ENCODE assay signal across 7 cellular contexts in genomic region chr19:41957838-41958366, GRCh38. TPM values are rescaled to one million over a fixed set of nuclear protein-coding genes. Genes with fewer than 3 reads are reported as not detected.
DNase-seq lines count a peak whose midpoint lies in the region; ATAC-seq and TF ChIP-seq lines count a peak whose summit lies in the region.

No MANE protein-coding gene starts in this region.

- BruUV-seq in OCI-LY7 (replicated peaks; lab: Mats Ljungman, UMichigan) = no TSS peak

- peak overlapping the region; percentile 95 for H3K4me2 ChIP-seq in OCI-LY7 (ENCODE audit: low read length)

- peaks cover 26% of the 10 kb centered on the region for H3K36me3 ChIP-seq in OCI-LY7 (ENCODE audit: insufficient read depth, low read length)
- H3K36me3 ChIP-seq in ovary = no peaks in the 10 kb centered on the region

- H3K27me3 ChIP-seq in ovary = no peaks in the 10 kb centered on the region

- DNase-seq in GDM1 (lab: John Stamatoyannopoulos, UW) = peak; percentile 38
- DNase-seq in HuH-7 (ENCODE audit: low spot score) = peak; percentile 95
- DNase-seq in OCI-LY7 (ENCODE audit: low spot score) = peak; percentile 80
- peak in 45 of 58 donors; percentile 2 to 80 (median 23) for DNase-seq in anterior cingulate cortex (lab: John Stamatoyannopoulos, UW)
- peak; percentile 69 for DNase-seq in left cardiac atrium
- peak; percentile 58 to 74 (median 65) for DNase-seq in ovary

- H2AFZ ChIP-seq in OCI-LY7 (ENCODE audit: low read length) = no peak overlapping the region

- no peaks in the 10 kb centered on the region for H4K20me1 ChIP-seq in OCI-LY7 (ENCODE audit: insufficient read depth, low read length)

- no peak for TF ChIP-seq EP300 in ovary (IDR thresholded peaks at IDR 0.05)

- 15 to 19% (median 18%) methylated on average over 10 of the region's 10 CpGs for WGBS in ovary, 3 donors

- H3K4me3 ChIP-seq in OCI-LY7 (ENCODE audit: low read depth, low read length, poor library complexity, severe bottlenecking) (peak overlapping the region; percentile 88), ovary (peak overlapping the region; percentile 93)

- intact Hi-C loops in OCI-LY7 (cut with micrococcal nuclease; ENCODE audit: unreplicated experiment) = loop anchor here (1.0 to 10.0 kb wide), 4 partner anchors 37 to 163 kb away; partner anchors contain the start of genes ATP1A3 and CEACAM3
- intact Hi-C loops in left cardiac atrium (cut with DNase I) = no loop called here
- intact Hi-C loops in ovary (cut with DNase I) = loop anchor here in 1 of 4 donors (5.0 kb wide), 1 partner anchor 96 kb away; the partner anchor contains the start of gene RPS19

- no peak for TF ChIP-seq POLR2A in ovary (IDR thresholded peaks at IDR 0.05)

- H3K27ac ChIP-seq in OCI-LY7 (ENCODE audit: low read depth, low read length, poor library complexity, severe bottlenecking) (peak overlapping the region; percentile 65), ovary (peak overlapping the region; percentile 82 to 87)

- POLR2A ChIA-PET in OCI-LY7 (lab: Charles Lee) = interaction anchor here (1.1 kb wide), 2 partner anchors 13 to 98 kb away, joined by 4 to 5 read pairs; partner anchors contain the start of gene RPS19

- H3K79me2 ChIP-seq in OCI-LY7 (ENCODE audit: insufficient read depth, low read depth, low read length) = peaks cover 4% of the 10 kb centered on the region; the same call in 1 of the 2 replicates

- no peaks in the 10 kb centered on the region for H3K9me2 ChIP-seq in OCI-LY7 (ENCODE audit: insufficient read depth, low read length)

- H3K4me1 ChIP-seq in OCI-LY7 (ENCODE audit: insufficient read depth, low read length, poor library complexity, severe bottlenecking) (peaks cover 24% of the 10 kb centered on the region), ovary (ENCODE audit: insufficient read depth) (peaks cover 1% of the 10 kb centered on the region)

- ATAC-seq in left cardiac atrium = peak; percentile 67 to 71
- no peak for ATAC-seq in GM19328 (IDR thresholded peaks at IDR 0.05; ENCODE audit: unreplicated experiment)

- TF ChIP-seq CTCF in OCI-LY7 (conservative IDR thresholded peaks at IDR 0.05; ENCODE audit: low read length) = peak; percentile 90
- TF ChIP-seq CTCF in ovary (IDR thresholded peaks at IDR 0.05) = peak; percentile 54 to 61 (median 54)

- no peaks in the 10 kb centered on the region for H3K9me3 ChIP-seq in OCI-LY7 (ENCODE audit: low read length)
- no peaks in the 10 kb centered on the region for H3K9me3 ChIP-seq in ovary

- CTCF ChIA-PET in OCI-LY7 (lab: Charles Lee; ENCODE audit: unreplicated experiment) = no interaction called here

RNA-seq across cellular contexts. Expression of gene RABAC1, which starts 1.2 kb away (rescaled TPM):
- 161 and 171 TPM in 2 replicates for total RNA-seq in OCI-LY7 (2014; rRNA removed; shearing (Covaris generic))
- 167 and 191 TPM in 2 replicates for total RNA-seq in OCI-LY7 (2022)
- total RNA-seq in left cardiac atrium = 100 to 1,000 TPM in 1 of 2 donors, 10 to 100 TPM in 1; 91.4 to 117 TPM
- 100 to 1,000 TPM; 120 to 206 (median 147) TPM for total RNA-seq in ovary
- 100 to 1,000 TPM in 1 of 2 donors, 10 to 100 TPM in 1; 21.2 to 224 TPM for polyA plus RNA-seq in ovary

RNA-seq across cellular contexts. Expression of gene ERFL, which starts 29.7 kb away (rescaled TPM):
- total RNA-seq in OCI-LY7 (2014; rRNA removed; shearing (Covaris generic)) = 1.6 and 1.9 TPM in 2 replicates
- 5.9 and 6.8 TPM in 2 replicates for total RNA-seq in OCI-LY7 (2022)
- total RNA-seq in left cardiac atrium = under 1 TPM in 1 of 2 donors, not detected in 1; 0.16 TPM
- 1 to 10 TPM in 1 of 7 donors, under 1 TPM in 6; 0.11 to 1.3 (median 0.50) TPM for total RNA-seq in ovary
- polyA plus RNA-seq in ovary = under 1 TPM in 1 of 2 donors, not detected in 1; 0.24 TPM

RNA-seq across cellular contexts. Expression of gene ATP1A3, which starts 36.1 kb away (rescaled TPM):
- 3.1 and 9.3 TPM in 2 replicates for total RNA-seq in OCI-LY7 (2014; rRNA removed; shearing (Covaris generic))
- total RNA-seq in OCI-LY7 (2022) = 33.0 and 33.3 TPM in 2 replicates
- 100 to 1,000 TPM; 235 to 274 TPM for total RNA-seq in left cardiac atrium
- total RNA-seq in ovary = under 1 TPM in 1 of 7 donors, not detected in 6; 0.32 TPM
- polyA plus RNA-seq in ovary = under 1 TPM; 0.02 to 0.33 TPM

Comparison
In these comparisons a context has a peak if more than half of its experiments do, and no peak if none do; other contexts are left out.
1. DNase-seq: peak in every context shown above with its lines; median percentile 95 in HuH-7; 80 in OCI-LY7; 69 in left cardiac atrium; 65 in ovary; 38 in GDM1; 23 in anterior cingulate cortex.